ENCODE assay signal across 1 cellular context in genomic region chr7:100887955-100888481, GRCh38.
A peak's percentile ranks its signal among the peaks of the same experiment; 100 is the strongest.
TF ChIP-seq lines count a peak whose summit lies in the region.

No MANE protein-coding gene starts in this region.

TF ChIP-seq in HEK293, 187 proteins besides CTCF, POLR2A, EP300 and RAD21 (continued from another document):
- TF ChIP-seq, protein P1, sequence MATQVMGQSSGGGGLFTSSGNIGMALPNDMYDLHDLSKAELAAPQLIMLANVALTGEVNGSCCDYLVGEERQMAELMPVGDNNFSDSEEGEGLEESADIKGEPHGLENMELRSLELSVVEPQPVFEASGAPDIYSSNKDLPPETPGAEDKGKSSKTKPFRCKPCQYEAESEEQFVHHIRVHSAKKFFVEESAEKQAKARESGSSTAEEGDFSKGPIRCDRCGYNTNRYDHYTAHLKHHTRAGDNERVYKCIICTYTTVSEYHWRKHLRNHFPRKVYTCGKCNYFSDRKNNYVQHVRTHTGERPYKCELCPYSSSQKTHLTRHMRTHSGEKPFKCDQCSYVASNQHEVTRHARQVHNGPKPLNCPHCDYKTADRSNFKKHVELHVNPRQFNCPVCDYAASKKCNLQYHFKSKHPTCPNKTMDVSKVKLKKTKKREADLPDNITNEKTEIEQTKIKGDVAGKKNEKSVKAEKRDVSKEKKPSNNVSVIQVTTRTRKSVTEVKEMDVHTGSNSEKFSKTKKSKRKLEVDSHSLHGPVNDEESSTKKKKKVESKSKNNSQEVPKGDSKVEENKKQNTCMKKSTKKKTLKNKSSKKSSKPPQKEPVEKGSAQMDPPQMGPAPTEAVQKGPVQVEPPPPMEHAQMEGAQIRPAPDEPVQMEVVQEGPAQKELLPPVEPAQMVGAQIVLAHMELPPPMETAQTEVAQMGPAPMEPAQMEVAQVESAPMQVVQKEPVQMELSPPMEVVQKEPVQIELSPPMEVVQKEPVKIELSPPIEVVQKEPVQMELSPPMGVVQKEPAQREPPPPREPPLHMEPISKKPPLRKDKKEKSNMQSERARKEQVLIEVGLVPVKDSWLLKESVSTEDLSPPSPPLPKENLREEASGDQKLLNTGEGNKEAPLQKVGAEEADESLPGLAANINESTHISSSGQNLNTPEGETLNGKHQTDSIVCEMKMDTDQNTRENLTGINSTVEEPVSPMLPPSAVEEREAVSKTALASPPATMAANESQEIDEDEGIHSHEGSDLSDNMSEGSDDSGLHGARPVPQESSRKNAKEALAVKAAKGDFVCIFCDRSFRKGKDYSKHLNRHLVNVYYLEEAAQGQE (tag by site-specific recombination; IDR thresholded peaks at IDR 0.05): peak; percentile 54
- peak; percentile 42 for TF ChIP-seq GLIS2 (tag by site-specific recombination; IDR thresholded peaks at IDR 0.05)
